In the genomic region with DNA sequence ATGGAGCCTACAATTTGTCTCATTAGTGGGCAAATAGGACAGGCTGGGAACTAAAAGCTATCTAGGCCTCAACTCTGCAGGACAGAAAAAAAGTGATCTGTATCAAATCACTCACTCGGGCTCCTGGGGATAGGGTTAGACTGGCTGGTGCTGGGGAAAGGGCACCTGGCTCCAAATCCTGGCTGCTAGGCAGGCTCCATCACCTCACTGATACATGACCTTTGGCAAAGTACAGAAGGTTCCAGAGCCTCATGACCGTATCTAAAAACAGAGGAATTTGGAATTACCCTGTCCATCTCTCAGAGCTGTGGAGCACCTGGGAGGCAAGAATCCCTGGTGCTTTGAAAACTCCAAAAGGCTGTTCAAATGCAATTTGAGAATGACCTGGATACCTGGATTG, we compare ENCODE assay signal across 28 cellular contexts. TPM values are rescaled to one million over a fixed set of nuclear protein-coding genes. Genes with fewer than 3 reads are reported as not detected.
"Had no signal": no experiment of that assay in that cellular context is flagged by ENCODE, and none has a peak within 500 bp of the region (broad histone marks: within the 10 kb centered on the region; RNA-seq: fewer than 3 reads in every experiment).

No MANE protein-coding gene starts in this region.

- ATAC-seq: activated CD8-positive, alpha-beta T cell treated with anti-CD3 and anti-CD28 coated beads for 36 hours; activated T-cell treated with anti-CD3 and anti-CD28 coated beads, Interleukin-2, amount 50 U/mL, for 4 hours; activated T-cell treated with anti-CD3 and anti-CD28 coated beads, Interleukin-2, amount 50 U/mL, for 72 hours; body of pancreas had no signal

- DNase-seq: activated B cell treated with CpG ODN at 0.5 μM for 24 hours; activated CD4-positive, alpha-beta memory T cell treated with anti-CD3 and anti-CD28 coated beads for 36 hours; activated CD4-positive, alpha-beta T cell treated with anti-CD3 and anti-CD28 coated beads for 4 hours; activated CD4-positive, alpha-beta T cell treated with anti-CD3 and anti-CD28 coated beads, Interleukin-2, amount 10 ng/mL, durations not matched to agents 24 days and 14 days; activated CD4-positive, alpha-beta T cell treated with anti-CD3 and anti-CD28 coated beads, Interleukin-2, amount 50 U/mL, for 1 hour; activated CD4-positive, alpha-beta T cell treated with anti-CD3 and anti-CD28 coated beads, Interleukin-2, amount 50 U/mL, for 4 hours; activated CD4-positive, CD25-positive, alpha-beta regulatory T cell treated with anti-CD3 and anti-CD28 coated beads, Interleukin-2, amount 50 U/mL, for 72 hours; activated CD8-positive, alpha-beta memory T cell treated with anti-CD3 and anti-CD28 coated beads, Interleukin-2, amount 50 U/mL, for 4 hours; activated effector memory CD4-positive, alpha-beta T cell treated with anti-CD3 and anti-CD28 coated beads, Interleukin-2, amount 50 U/mL, for 16 hours; activated gamma-delta T cell treated with Interleukin-2 at 50 U/mL for 16 hours; activated naive CD4-positive, alpha-beta T cell; activated naive CD4-positive, alpha-beta T cell treated with anti-CD3 and anti-CD28 coated beads for 36 hours; activated naive CD4-positive, alpha-beta T cell treated with anti-CD3 and anti-CD28 coated beads, Interleukin-2, amount 50 U/mL, for 16 hours; activated naive CD8-positive, alpha-beta T cell treated with anti-CD3 and anti-CD28 coated beads for 36 hours; activated T-cell treated with anti-CD3 and anti-CD28 coated beads for 4 hours; activated T-cell treated with anti-CD3 and anti-CD28 coated beads, Interleukin-2, amount 50 U/mL, for 1 hour; activated T-cell treated with anti-CD3 and anti-CD28 coated beads, Interleukin-2, amount 50 U/mL, for 4 hours; activated T-cell treated with anti-CD3 and anti-CD28 coated beads, Interleukin-2, amount 50 U/mL, for 72 hours; amniotic stem cell; aorta; body of pancreas; brain microvascular endothelial cell; central memory CD4-positive, alpha-beta T cell; T-helper 2 cell; T-helper 9 cell had no signal

RNA-seq across cellular contexts. Expression of gene SUSD4, which starts 51.7 kb away (rescaled TPM):
- total RNA-seq: activated B cell treated with CpG ODN at 0.5 μM for 24 hours; activated CD4-positive, alpha-beta T cell treated with anti-CD3 and anti-CD28 coated beads, Interleukin-2, amount 10 ng/mL, durations not matched to agents 24 days and 14 days; activated CD8-positive, alpha-beta memory T cell treated with anti-CD3 and anti-CD28 coated beads for 36 hours; activated T-helper 1 cell treated with anti-CD3 and anti-CD28 coated beads, Interleukin-12 subunit alpha, Interleukin-12 subunit beta, Interleukin-2, Interleukin-4 antibody, amounts not matched to agents 30 ng/mL and 10 ng/mL and 1 ng/mL, durations not matched to agents 14 hours and 24 hours and 36 hours had no signal
